Comparison of ENCODE assay signal across 1 cellular context in genomic region chr3:72230774-72231379, GRCh38.
TF ChIP-seq lines count a peak whose summit lies in the region.

No MANE protein-coding gene starts in this region.

TF ChIP-seq in HepG2, 621 proteins besides CTCF, POLR2A, EP300 and RAD21 (continued from another document):
- TF ChIP-seq, protein P1, sequence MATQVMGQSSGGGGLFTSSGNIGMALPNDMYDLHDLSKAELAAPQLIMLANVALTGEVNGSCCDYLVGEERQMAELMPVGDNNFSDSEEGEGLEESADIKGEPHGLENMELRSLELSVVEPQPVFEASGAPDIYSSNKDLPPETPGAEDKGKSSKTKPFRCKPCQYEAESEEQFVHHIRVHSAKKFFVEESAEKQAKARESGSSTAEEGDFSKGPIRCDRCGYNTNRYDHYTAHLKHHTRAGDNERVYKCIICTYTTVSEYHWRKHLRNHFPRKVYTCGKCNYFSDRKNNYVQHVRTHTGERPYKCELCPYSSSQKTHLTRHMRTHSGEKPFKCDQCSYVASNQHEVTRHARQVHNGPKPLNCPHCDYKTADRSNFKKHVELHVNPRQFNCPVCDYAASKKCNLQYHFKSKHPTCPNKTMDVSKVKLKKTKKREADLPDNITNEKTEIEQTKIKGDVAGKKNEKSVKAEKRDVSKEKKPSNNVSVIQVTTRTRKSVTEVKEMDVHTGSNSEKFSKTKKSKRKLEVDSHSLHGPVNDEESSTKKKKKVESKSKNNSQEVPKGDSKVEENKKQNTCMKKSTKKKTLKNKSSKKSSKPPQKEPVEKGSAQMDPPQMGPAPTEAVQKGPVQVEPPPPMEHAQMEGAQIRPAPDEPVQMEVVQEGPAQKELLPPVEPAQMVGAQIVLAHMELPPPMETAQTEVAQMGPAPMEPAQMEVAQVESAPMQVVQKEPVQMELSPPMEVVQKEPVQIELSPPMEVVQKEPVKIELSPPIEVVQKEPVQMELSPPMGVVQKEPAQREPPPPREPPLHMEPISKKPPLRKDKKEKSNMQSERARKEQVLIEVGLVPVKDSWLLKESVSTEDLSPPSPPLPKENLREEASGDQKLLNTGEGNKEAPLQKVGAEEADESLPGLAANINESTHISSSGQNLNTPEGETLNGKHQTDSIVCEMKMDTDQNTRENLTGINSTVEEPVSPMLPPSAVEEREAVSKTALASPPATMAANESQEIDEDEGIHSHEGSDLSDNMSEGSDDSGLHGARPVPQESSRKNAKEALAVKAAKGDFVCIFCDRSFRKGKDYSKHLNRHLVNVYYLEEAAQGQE (IDR thresholded peaks at IDR 0.05; ENCODE audit: borderline replicate concordance in 1 of 2, low read depth in 1 of 2, low read length in 2 of 2) = no peak
- TF ChIP-seq MAFF (IDR thresholded peaks at IDR 0.05; ENCODE audit: low read depth, low read length) (no peak), ZKSCAN1 (IDR thresholded peaks at IDR 0.05; ENCODE audit: low read length) (no peak), ZMAT5 (CRISPR knock-in tag; IDR thresholded peaks at IDR 0.05; ENCODE audit: borderline replicate concordance, low read depth) (no peak), ZNF143 (CRISPR knock-in tag; IDR thresholded peaks at IDR 0.05) (no peak), SP140L (CRISPR knock-in tag; IDR thresholded peaks at IDR 0.05; ENCODE audit: borderline replicate concordance) (no peak), RARG (CRISPR knock-in tag; IDR thresholded peaks at IDR 0.05; ENCODE audit: low read depth) (no peak), ZNF484 (CRISPR knock-in tag; IDR thresholded peaks at IDR 0.05; ENCODE audit: borderline replicate concordance, low read depth) (no peak), ETV5 (CRISPR knock-in tag; IDR thresholded peaks at IDR 0.05; ENCODE audit: borderline replicate concordance) (no peak), FOXM1 (CRISPR knock-in tag; IDR thresholded peaks at IDR 0.05) (no peak), SIN3B (IDR thresholded peaks at IDR 0.05; ENCODE audit: low read length) (no peak)
